In the genomic region with DNA sequence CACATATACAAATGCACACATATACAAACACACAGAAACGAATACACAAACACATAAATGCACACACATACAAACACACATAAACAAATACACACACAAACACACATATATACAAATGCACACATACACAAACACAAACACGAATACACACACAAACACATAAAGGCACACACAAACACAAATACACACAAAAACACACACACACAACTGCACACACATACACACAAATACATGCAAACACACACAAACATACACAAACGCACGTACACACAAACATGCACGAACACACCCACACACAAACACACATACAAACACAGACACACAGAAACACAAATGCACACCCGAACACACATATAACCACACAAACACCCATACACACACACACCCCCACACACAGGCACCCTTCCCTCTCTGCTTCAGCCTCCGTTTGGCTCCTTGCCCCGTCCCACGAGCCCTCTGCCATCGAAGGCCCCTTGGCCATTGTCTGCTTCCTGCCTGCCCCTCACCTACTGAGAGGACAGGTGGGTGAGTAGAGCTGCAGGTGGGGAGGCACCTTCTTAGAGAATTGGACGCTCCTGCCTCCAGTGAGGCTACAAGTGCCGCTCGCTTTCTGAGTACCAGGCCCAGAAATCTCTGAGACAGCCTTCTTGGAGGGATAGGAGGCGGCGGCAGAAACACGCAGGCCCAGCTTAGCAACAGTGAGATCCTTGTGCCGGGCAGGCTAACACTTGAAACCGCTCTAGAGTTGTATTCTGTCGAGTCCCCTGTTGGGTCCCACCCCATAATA, we compare ENCODE assay signal across 23 cellular contexts.
DNase-seq lines count a peak whose midpoint lies in the region; ATAC-seq, FAIRE-seq and TF ChIP-seq lines count a peak whose summit lies in the region.
"Had no signal": no experiment of that assay in that cellular context is flagged by ENCODE, and none has a peak within 500 bp of the region (broad histone marks: within the 10 kb centered on the region; RNA-seq: fewer than 3 reads in every experiment).

No MANE protein-coding gene starts in this region.

- H3K4me3 ChIP-seq in BLaER1 (no peak overlapping the region), K562 (no peak overlapping the region), trophoblast cell (ENCODE audit: low read depth, low read length) (no peak overlapping the region), lower leg skin (ENCODE audit: low read depth, poor library complexity, severe bottlenecking) (no peak overlapping the region)
- H3K4me3 ChIP-seq: BLaER1 treated with 17β-estradiol and CSF1 and Interleukin-3, amounts not matched to agents 10 nM and 100 nM; GM23248; HAP-1 had no signal

- TF ChIP-seq CTCF in K562 (IDR thresholded peaks at IDR 0.05 in 2 of 3, conservative IDR thresholded peaks at IDR 0.05 in 1 of 3; ENCODE audit: insufficient read depth in 2 of 3, low read depth in 1 of 3, low read length in 3 of 3) (no peak), lower leg skin (IDR thresholded peaks at IDR 0.05) (peak in 1 of 3 donors; percentile 13)

- no peaks in the 10 kb centered on the region for H3K79me1 ChIP-seq in trophoblast cell (ENCODE audit: low read length)

- 5% methylated on average over 19 of the region's 19 CpGs for WGBS in K562 (ENCODE audit: insufficient coverage, low coverage, missing lambda C conversion rate)
- WGBS in trophoblast cell (ENCODE audit: extremely low coverage, insufficient coverage, insufficient read length): 100% methylated on average over 1 of the region's 19 CpGs
- 83 to 86% methylated on average over 19 of the region's 19 CpGs for WGBS in lower leg skin, 2 donors

- H3K9me3 ChIP-seq in BLaER1 (no peaks in the 10 kb centered on the region), K562 (replicated peaks; ENCODE audit: control insufficient read depth, insufficient read depth, low read depth, low read length) (no peaks in the 10 kb centered on the region; the same call in 1 of the 2 replicates), trophoblast cell (ENCODE audit: insufficient read depth, low read depth, low read length) (no peaks in the 10 kb centered on the region)
- H3K9me3 ChIP-seq: BLaER1 treated with 17β-estradiol and CSF1 and Interleukin-3, amounts not matched to agents 10 nM and 100 nM; HAP-1; SK-N-SH had no signal

- H2BK5ac ChIP-seq in trophoblast cell (ENCODE audit: low read depth, low read length, poor library complexity): no peak overlapping the region

- H3K79me2 ChIP-seq in K562 (ENCODE audit: control insufficient read depth, insufficient read depth, low read length) (no peaks in the 10 kb centered on the region), trophoblast cell (ENCODE audit: control insufficient read depth, insufficient read depth, low read length, poor library complexity) (no peaks in the 10 kb centered on the region)

- no peaks in the 10 kb centered on the region for H4K20me1 ChIP-seq in BLaER1
- H4K20me1 ChIP-seq in K562 (replicated peaks; ENCODE audit: control insufficient read depth, insufficient read depth, low read length): no peaks in the 10 kb centered on the region; the same call in 1 of the 2 replicates
- H4K20me1 ChIP-seq: BLaER1 treated with 17β-estradiol and CSF1 and Interleukin-3, amounts not matched to agents 10 nM and 100 nM had no signal

- no peak overlapping the region for H2AK5ac ChIP-seq in trophoblast cell (ENCODE audit: low read length)

- in situ Hi-C loops in K562 (cut with MboI): no loop called here

- ATAC-seq in K562: no peak

- peak overlapping the region; percentile 17 for H3K23ac ChIP-seq in trophoblast cell (ENCODE audit: low read length)

- no peak overlapping the region for H4K91ac ChIP-seq in trophoblast cell (ENCODE audit: low read depth, low read length)

- no peak for TF ChIP-seq EP300 in K562 (IDR thresholded peaks at IDR 0.05; ENCODE audit: low read length)

- H4K12ac ChIP-seq in trophoblast cell (ENCODE audit: low read depth, low read length): no peak overlapping the region

- H3K4me1 ChIP-seq in BLaER1: peaks cover 13% of the 10 kb centered on the region; the same call in 1 of the 2 replicates
- H3K4me1 ChIP-seq in K562 (replicated peaks in 1 of 2; ENCODE audit: control insufficient read depth in 2 of 2, insufficient read depth in 2 of 2, low read length in 2 of 2): no peaks in the 10 kb centered on the region
- peaks cover 0 to 3% of the 10 kb centered on the region in 2 experiments for H3K4me1 ChIP-seq in trophoblast cell (ENCODE audit: control insufficient read depth in 1 of 2, insufficient read depth in 2 of 2, low read length in 2 of 2)
- H3K4me1 ChIP-seq: HAP-1 had no signal

- H3K9ac ChIP-seq in BLaER1: no peak overlapping the region
- no peak overlapping the region for H3K9ac ChIP-seq in K562 (ENCODE audit: insufficient read depth in 1 of 2, low read depth in 2 of 2, low read length in 2 of 2)
- no peak overlapping the region for H3K9ac ChIP-seq in trophoblast cell (ENCODE audit: low read length)
- H3K9ac ChIP-seq: BLaER1 treated with 17β-estradiol and CSF1 and Interleukin-3, amounts not matched to agents 10 nM and 100 nM; GM23248; SK-N-SH had no signal

- H3K36me3 ChIP-seq in BLaER1 (no peaks in the 10 kb centered on the region), K562 (ENCODE audit: control insufficient read depth, insufficient read depth, low read length) (no peaks in the 10 kb centered on the region), trophoblast cell (ENCODE audit: control insufficient read depth in 1 of 2, insufficient read depth in 2 of 2, low read length in 2 of 2) (no peaks in the 10 kb centered on the region)
- H3K36me3 ChIP-seq: BLaER1 treated with 17β-estradiol and CSF1 and Interleukin-3, amounts not matched to agents 10 nM and 100 nM; HAP-1 had no signal

- FAIRE-seq in K562 (lab: Jason Lieb, UNC): peak; percentile 40
- FAIRE-seq: D721Med had no signal

- no peak overlapping the region for H3K18ac ChIP-seq in trophoblast cell (ENCODE audit: low read length)

- H3K27me3 ChIP-seq in BLaER1 (no peaks in the 10 kb centered on the region), K562 (ENCODE audit: control insufficient read depth in 2 of 2, insufficient read depth in 2 of 2, low read length in 2 of 2) (peaks cover 8 to 35% of the 10 kb centered on the region in 2 experiments; a peak in 3 of 5 replicates), trophoblast cell (ENCODE audit: insufficient read depth, low read length) (no peaks in the 10 kb centered on the region)
- H3K27me3 ChIP-seq: BLaER1 treated with 17β-estradiol and CSF1 and Interleukin-3, amounts not matched to agents 10 nM and 100 nM had no signal

- BruUV-seq in K562 (replicated peaks; lab: Mats Ljungman, UMichigan): no TSS peak

- H2AFZ ChIP-seq in K562 (ENCODE audit: low read depth, low read length): no peak overlapping the region
- H2AFZ ChIP-seq in trophoblast cell (ENCODE audit: insufficient read depth, low read length, poor library complexity): no peak overlapping the region
- H2AFZ ChIP-seq: GM23248 had no signal

- CTCF ChIA-PET in HEK293T (lab: Yijun Ruan, JAX) (no interaction called here), K562 (lab: Yijun Ruan, JAX; ENCODE audit: low intra/inter-chr PET ratio) (no interaction called here)

- no peak overlapping the region for H3K4ac ChIP-seq in trophoblast cell (ENCODE audit: low read depth, low read length)

- TF ChIP-seq RAD21 in K562 (CRISPR knock-in tag; conservative IDR thresholded peaks at IDR 0.05 in 1 of 2, IDR thresholded peaks at IDR 0.05 in 1 of 2): no peak

- H3K14ac ChIP-seq in trophoblast cell (ENCODE audit: low read length): no peak overlapping the region

- H3K27ac ChIP-seq in BLaER1 (no peak overlapping the region), K562 (ENCODE audit: extremely low read depth, low read depth, low read length) (no peak overlapping the region), trophoblast cell (ENCODE audit: low read depth, low read length) (no peak overlapping the region)
- H3K27ac ChIP-seq: BLaER1 treated with 17β-estradiol and CSF1 and Interleukin-3, amounts not matched to agents 10 nM and 100 nM; GM23248 had no signal

- no peak overlapping the region for H4K8ac ChIP-seq in trophoblast cell (ENCODE audit: low read depth, low read length)

- intact Hi-C loops in K562 (cut with micrococcal nuclease) (no loop called here), lower leg skin (cut with DNase I; ENCODE audit: low total_unique reads) (loop anchor here (5.0 kb wide), 1 partner anchor 847 kb away; no protein-coding TSS in a partner anchor)

- H2BK120ac ChIP-seq in trophoblast cell (ENCODE audit: insufficient read depth, low read length, poor library complexity): no peak overlapping the region

- no peaks in the 10 kb centered on the region for H3K9me1 ChIP-seq in K562 (ENCODE audit: control insufficient read depth, insufficient read depth, low read length)

- no peak overlapping the region for H2BK12ac ChIP-seq in trophoblast cell (ENCODE audit: low read length)

- H3K4me2 ChIP-seq in BLaER1: peak overlapping the region; percentile 15; the same call in 1 of the 2 replicates
- no peak overlapping the region for H3K4me2 ChIP-seq in K562 (ENCODE audit: insufficient read depth, low read length)
- H3K4me2 ChIP-seq in trophoblast cell (ENCODE audit: low read length): no peak overlapping the region
- H3K4me2 ChIP-seq: SK-N-SH had no signal

- TF ChIP-seq POLR2A in K562 (conservative IDR thresholded peaks at IDR 0.05): no peak
- TF ChIP-seq POLR2A in lower leg skin (IDR thresholded peaks at IDR 0.05): no peak

- POLR2A ChIA-PET in HEK293T (lab: Yijun Ruan, JAX) (no interaction called here), K562 (lab: Yijun Ruan, JAX) (no interaction called here)

- DNase-seq in HEK293T (ENCODE audit: extremely low spot score) (no peak), K562 (ENCODE audit: extremely low read depth in 1 of 4, low spot score in 3 of 4) (no peak), trophoblast cell (no peak), NCI-H510A treated with DMSO at 0.1 percent for 48 hours (lab: John Stamatoyannopoulos, UW) (no peak), hypothalamus (lab: John Stamatoyannopoulos, UW) (no peak), lower leg skin (ENCODE audit: low spot score in 2 of 2) (no peak), NCI-H2029 (lab: John Stamatoyannopoulos, UW) (no peak)
- DNase-seq: CD4-positive, alpha-beta T cell; GM23248; NCI-H1092 treated with DMSO at 0.1 percent for 48 hours; NCI-H1436; NCI-H187; NCI-H2171 treated with DMSO at 0.1 percent for 48 hours; NCI-H345; NCI-H524 treated with DMSO at 0.1 percent for 48 hours; NCI-H774; SIG-M5; SK-N-SH; SW 1271 had no signal

TF ChIP-seq in K562, 482 proteins besides CTCF, POLR2A, EP300 and RAD21 (continues in another document):
- TF ChIP-seq ZNF778 (CRISPR knock-in tag; IDR thresholded peaks at IDR 0.05): no peak
- TF ChIP-seq, protein P1, sequence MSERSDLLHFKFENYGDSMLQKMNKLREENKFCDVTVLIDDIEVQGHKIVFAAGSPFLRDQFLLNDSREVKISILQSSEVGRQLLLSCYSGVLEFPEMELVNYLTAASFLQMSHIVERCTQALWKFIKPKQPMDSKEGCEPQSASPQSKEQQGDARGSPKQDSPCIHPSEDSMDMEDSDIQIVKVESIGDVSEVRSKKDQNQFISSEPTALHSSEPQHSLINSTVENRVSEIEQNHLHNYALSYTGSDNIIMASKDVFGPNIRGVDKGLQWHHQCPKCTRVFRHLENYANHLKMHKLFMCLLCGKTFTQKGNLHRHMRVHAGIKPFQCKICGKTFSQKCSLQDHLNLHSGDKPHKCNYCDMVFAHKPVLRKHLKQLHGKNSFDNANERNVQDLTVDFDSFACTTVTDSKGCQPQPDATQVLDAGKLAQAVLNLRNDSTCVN (CRISPR knock-in tag; IDR thresholded peaks at IDR 0.05): 0 out of 2 replicates have a peak, but pooled peaks have one; percentile 67
